8 cellular contexts compared by ENCODE assay signal in the genomic region with DNA sequence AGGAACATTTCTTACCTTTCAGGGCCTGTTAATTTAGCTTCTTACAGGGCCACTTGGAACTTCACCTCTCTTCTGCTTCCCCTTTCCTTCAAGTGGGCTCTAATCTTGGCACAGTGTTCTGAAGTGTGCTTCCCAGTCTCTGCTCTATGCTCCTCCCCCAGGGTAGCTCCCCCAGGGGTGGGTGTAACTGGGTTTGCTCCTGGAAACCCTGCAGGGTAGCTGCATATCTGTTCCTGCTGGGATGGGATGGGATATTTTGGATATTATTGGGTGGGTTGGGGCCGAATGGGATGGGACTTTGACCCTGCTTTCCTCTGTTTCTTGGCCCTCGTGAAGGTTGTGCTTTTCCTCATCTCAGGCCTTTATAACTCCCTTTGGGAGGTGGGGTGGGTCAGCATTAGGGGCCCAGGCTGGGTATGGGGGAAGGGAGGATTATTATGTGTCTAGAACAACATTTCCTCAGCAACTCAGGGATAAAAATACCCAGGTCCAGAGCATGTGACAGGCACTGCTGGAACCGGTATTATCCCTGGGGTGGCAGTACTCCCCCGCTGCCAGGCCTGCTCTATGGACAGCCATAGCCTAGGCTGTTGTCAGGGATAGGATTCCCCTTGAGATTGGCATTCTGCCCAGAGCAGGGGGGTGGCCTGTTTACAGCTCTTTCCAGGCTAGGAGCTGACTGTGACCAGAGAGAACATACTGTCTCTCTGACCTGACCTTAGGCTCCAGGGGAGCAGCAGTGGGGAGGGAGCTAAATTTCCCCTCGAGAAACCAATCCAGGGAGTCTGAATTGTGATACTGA.
DNase-seq lines count a peak whose midpoint lies in the region; ATAC-seq and TF ChIP-seq lines count a peak whose summit lies in the region.

No MANE protein-coding gene starts in this region.

- H3K36me3 ChIP-seq in brain microvascular endothelial cell (replicated peaks): peaks cover 38% of the 10 kb centered on the region

- in situ Hi-C loops in brain microvascular endothelial cell (cut with HindIII; ENCODE audit: low pct_ligation_motif_present, low sequenced_read_pairs): no loop called here

- H3K4me3 ChIP-seq in GM12864 (ENCODE audit: low read depth, low read length): peak overlapping the region; percentile 15; the same call in 1 of the 2 replicates
- no peak overlapping the region for H3K4me3 ChIP-seq in brain microvascular endothelial cell (ENCODE audit: low read depth, low read length)

- ATAC-seq in stimulated activated naive CD8-positive, alpha-beta T cell treated with anti-CD3 and anti-CD28 coated beads, Interleukin-15, Interleukin-2, amounts not matched to agents 100 U/mL and 50 U/mL, for 24 hours: no peak
- ATAC-seq in HG02852 (IDR thresholded peaks at IDR 0.05; ENCODE audit: unreplicated experiment) (no peak), GM19023 (IDR thresholded peaks at IDR 0.05; ENCODE audit: unreplicated experiment) (no peak)

- no peaks in the 10 kb centered on the region for H3K27me3 ChIP-seq in brain microvascular endothelial cell (replicated peaks)

- DNase-seq in GM12864 (ENCODE audit: low read depth) (no peak), NCI-H510A treated with DMSO at 0.1 percent for 48 hours (lab: John Stamatoyannopoulos, UW) (peak; percentile 97), brain microvascular endothelial cell (no peak), kidney glomerular epithelial cell (lab: John Stamatoyannopoulos, UW) (peak; percentile 32), SKM-1 (lab: John Stamatoyannopoulos, UW; ENCODE audit: unreplicated experiment) (no peak)
- DNase-seq in stimulated activated naive CD8-positive, alpha-beta T cell treated with anti-CD3 and anti-CD28 coated beads, Interleukin-15, Interleukin-2, amounts not matched to agents 100 U/mL and 50 U/mL, for 24 hours: peak; percentile 13

- peak overlapping the region; percentile 90 for H3K27ac ChIP-seq in brain microvascular endothelial cell

- TF ChIP-seq CTCF in GM12864 (IDR thresholded peaks at IDR 0.05; ENCODE audit: low read depth, low read length, missing control alignments) (no peak), brain microvascular endothelial cell (IDR thresholded peaks at IDR 0.05; ENCODE audit: low read depth, low read length, missing control alignments) (no peak)

Comparison
In these comparisons a context has a peak if more than half of its experiments do, and no peak if none do; other contexts are left out.
1. DNase-seq: peak in NCI-H510A treated with DMSO at 0.1 percent for 48 hours (single experiment), kidney glomerular epithelial cell (single experiment) and stimulated activated naive CD8-positive, alpha-beta T cell treated with anti-CD3 and anti-CD28 coated beads, Interleukin-15, Interleukin-2, amounts not matched to agents 100 U/mL and 50 U/mL, for 24 hours (single experiment); none in GM12864 (single experiment), brain microvascular endothelial cell (single experiment) and SKM-1 (single experiment).